Comparison of ENCODE assay signal across 2 cellular contexts in the genomic region with DNA sequence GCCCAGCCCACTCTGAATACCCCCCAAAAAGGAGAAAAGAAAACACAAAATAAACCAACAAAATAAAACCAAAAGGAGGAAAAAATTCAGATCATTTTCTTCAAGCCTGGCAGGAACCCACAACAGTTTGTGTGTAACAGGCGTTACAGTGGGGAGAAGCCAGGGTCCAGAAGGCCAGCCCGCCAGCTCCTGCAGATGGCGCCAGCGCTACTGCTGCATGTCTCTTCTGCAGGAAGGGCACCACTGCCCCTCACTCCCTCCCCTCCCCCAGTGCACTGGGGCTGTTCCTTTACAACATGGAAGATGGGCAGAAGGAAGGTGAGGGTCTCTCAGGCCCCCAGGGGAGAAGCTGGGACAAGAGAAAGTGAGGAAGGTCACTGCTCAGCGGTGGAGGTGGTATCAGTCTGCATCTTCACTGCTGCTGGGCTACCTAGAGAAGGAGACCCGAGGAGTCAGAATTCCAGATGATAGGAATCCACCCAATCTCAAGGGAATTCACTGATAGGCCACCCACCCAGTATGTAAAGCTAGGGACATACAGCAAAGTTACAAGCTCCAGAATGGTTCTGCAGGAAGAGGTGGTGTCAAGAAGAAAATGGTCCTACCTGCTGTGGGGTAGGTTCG.
A peak's percentile ranks its signal among the peaks of the same experiment; 100 is the strongest.
TF ChIP-seq lines count a peak whose summit lies in the region.

No MANE protein-coding gene starts in this region.

TF ChIP-seq in HEK293T, 16 proteins besides CTCF, POLR2A, EP300 and RAD21:
- TF ChIP-seq NFRKB (IDR thresholded peaks at IDR 0.05), result no peak
- no peak for TF ChIP-seq FOXK2 (IDR thresholded peaks at IDR 0.05)
- TF ChIP-seq FOXA1 (IDR thresholded peaks at IDR 0.05), result no peak
- TF ChIP-seq CTBP1 (IDR thresholded peaks at IDR 0.05; ENCODE audit: borderline replicate concordance), result no peak
- TF ChIP-seq ELF4 (IDR thresholded peaks at IDR 0.05), result no peak
- TF ChIP-seq SP1 (IDR thresholded peaks at IDR 0.05), result no peak
- no peak for TF ChIP-seq L3MBTL2 (conservative IDR thresholded peaks at IDR 0.05)
- TF ChIP-seq BHLHE40 (IDR thresholded peaks at IDR 0.05; ENCODE audit: borderline replicate concordance), result no peak
- TF ChIP-seq HDGF (IDR thresholded peaks at IDR 0.05; ENCODE audit: borderline replicate concordance), result no peak

TF ChIP-seq in GM12878, 131 proteins besides CTCF, POLR2A, EP300 and RAD21:
- TF ChIP-seq HCFC1 (IDR thresholded peaks at IDR 0.05; ENCODE audit: low read length), result no peak
- TF ChIP-seq, protein P1, sequence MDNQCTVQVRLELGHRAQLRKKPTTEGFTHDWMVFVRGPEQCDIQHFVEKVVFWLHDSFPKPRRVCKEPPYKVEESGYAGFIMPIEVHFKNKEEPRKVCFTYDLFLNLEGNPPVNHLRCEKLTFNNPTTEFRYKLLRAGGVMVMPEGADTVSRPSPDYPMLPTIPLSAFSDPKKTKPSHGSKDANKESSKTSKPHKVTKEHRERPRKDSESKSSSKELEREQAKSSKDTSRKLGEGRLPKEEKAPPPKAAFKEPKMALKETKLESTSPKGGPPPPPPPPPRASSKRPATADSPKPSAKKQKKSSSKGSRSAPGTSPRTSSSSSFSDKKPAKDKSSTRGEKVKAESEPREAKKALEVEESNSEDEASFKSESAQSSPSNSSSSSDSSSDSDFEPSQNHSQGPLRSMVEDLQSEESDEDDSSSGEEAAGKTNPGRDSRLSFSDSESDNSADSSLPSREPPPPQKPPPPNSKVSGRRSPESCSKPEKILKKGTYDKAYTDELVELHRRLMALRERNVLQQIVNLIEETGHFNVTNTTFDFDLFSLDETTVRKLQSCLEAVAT (IDR thresholded peaks at IDR 0.05), result 0 out of 2 replicates have a peak, but pooled peaks have one; percentile 34
- TF ChIP-seq, protein P2, sequence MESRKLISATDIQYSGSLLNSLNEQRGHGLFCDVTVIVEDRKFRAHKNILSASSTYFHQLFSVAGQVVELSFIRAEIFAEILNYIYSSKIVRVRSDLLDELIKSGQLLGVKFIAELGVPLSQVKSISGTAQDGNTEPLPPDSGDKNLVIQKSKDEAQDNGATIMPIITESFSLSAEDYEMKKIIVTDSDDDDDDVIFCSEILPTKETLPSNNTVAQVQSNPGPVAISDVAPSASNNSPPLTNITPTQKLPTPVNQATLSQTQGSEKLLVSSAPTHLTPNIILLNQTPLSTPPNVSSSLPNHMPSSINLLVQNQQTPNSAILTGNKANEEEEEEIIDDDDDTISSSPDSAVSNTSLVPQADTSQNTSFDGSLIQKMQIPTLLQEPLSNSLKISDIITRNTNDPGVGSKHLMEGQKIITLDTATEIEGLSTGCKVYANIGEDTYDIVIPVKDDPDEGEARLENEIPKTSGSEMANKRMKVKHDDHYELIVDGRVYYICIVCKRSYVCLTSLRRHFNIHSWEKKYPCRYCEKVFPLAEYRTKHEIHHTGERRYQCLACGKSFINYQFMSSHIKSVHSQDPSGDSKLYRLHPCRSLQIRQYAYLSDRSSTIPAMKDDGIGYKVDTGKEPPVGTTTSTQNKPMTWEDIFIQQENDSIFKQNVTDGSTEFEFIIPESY (IDR thresholded peaks at IDR 0.05), result 0 out of 2 replicates have a peak, but pooled peaks have one; percentile 41
- TF ChIP-seq SMC3 (IDR thresholded peaks at IDR 0.05; ENCODE audit: borderline replicate concordance, low read length), result peak; percentile 42; the same call in 1 of the 2 replicates
- TF ChIP-seq BCL11A (IDR thresholded peaks at IDR 0.05; ENCODE audit: low read depth, low read length), result no peak
- TF ChIP-seq, protein P3, sequence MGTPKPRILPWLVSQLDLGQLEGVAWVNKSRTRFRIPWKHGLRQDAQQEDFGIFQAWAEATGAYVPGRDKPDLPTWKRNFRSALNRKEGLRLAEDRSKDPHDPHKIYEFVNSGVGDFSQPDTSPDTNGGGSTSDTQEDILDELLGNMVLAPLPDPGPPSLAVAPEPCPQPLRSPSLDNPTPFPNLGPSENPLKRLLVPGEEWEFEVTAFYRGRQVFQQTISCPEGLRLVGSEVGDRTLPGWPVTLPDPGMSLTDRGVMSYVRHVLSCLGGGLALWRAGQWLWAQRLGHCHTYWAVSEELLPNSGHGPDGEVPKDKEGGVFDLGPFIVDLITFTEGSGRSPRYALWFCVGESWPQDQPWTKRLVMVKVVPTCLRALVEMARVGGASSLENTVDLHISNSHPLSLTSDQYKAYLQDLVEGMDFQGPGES (IDR thresholded peaks at IDR 0.05), result no peak
- TF ChIP-seq SMARCA5 (IDR thresholded peaks at IDR 0.05), result 0 out of 2 replicates have a peak, but pooled peaks have one; percentile 26
- TF ChIP-seq TARDBP (IDR thresholded peaks at IDR 0.05; ENCODE audit: borderline replicate concordance), result no peak
- no peak for TF ChIP-seq MEF2B (IDR thresholded peaks at IDR 0.05; ENCODE audit: partially characterized antibody, poor library complexity, severe bottlenecking)
- TF ChIP-seq CHD2 (IDR thresholded peaks at IDR 0.05; ENCODE audit: borderline replicate concordance, low read depth, low read length), result 0 out of 2 replicates have a peak, but pooled peaks have one; percentile 45
TF ChIP-seq in GM12878: peak in this region for 5.
